Comparison of ENCODE assay signal across 17 cellular contexts in genomic region chr3:41932511-41932910, GRCh38.
"Had no signal": no experiment of that assay in that cellular context is flagged by ENCODE, and none has a peak within 500 bp of the region (broad histone marks: within the 10 kb centered on the region; RNA-seq: fewer than 3 reads in every experiment).

No MANE protein-coding gene starts in this region.

- H3K9me3 ChIP-seq: tibial artery, vagina had no signal

- H3K36me3 ChIP-seq: cardiac muscle cell, vagina, WERI-Rb-1 had no signal

- H3K4me3 ChIP-seq: cardiac muscle cell, lung, tibial artery, vagina had no signal

- ATAC-seq: activated CD8-positive, alpha-beta memory T cell treated with anti-CD3 and anti-CD28 coated beads, Interleukin-2, amount 10 ng/mL, durations not matched to agents 7 days and 5 days; esophagus mucosa; stimulated activated effector memory CD8-positive, alpha-beta T cell treated with anti-CD3 and anti-CD28 coated beads, Interleukin-12 subunit alpha, Interleukin-12 subunit beta, amount 100 ng/mL, for 72 hours had no signal

- DNase-seq: activated CD4-positive, alpha-beta T cell treated with anti-CD3 and anti-CD28 coated beads, Interleukin-2, amount 50 U/mL, for 48 hours; activated CD8-positive, alpha-beta memory T cell treated with anti-CD3 and anti-CD28 coated beads, Interleukin-2, amount 10 ng/mL, durations not matched to agents 7 days and 5 days; activated naive CD4-positive, alpha-beta T cell treated with anti-CD3 and anti-CD28 coated beads, Interleukin-2, amount 50 U/mL, for 16 hours; activated T-cell treated with anti-CD3 and anti-CD28 coated beads, Interleukin-2, amount 50 U/mL, for 24 hours; glutamatergic neuron; hypothalamus; midbrain; stimulated activated CD4-positive, alpha-beta T cell treated with anti-CD3 and anti-CD28 coated beads, Interleukin-12 subunit alpha, Interleukin-12 subunit beta, amount 100 ng/mL, for 4 hours; stimulated activated CD4-positive, alpha-beta T cell treated with anti-CD3 and anti-CD28 coated beads, Interleukin-2, amount 100 ng/mL, for 24 hours; T-helper 1 cell; tibial artery; WERI-Rb-1 had no signal

- H3K27ac ChIP-seq: cardiac muscle cell, tibial artery, vagina, WERI-Rb-1 had no signal

- H3K4me1 ChIP-seq: tibial artery had no signal

- H3K27me3 ChIP-seq: cardiac muscle cell, tibial artery, vagina had no signal
